24 cellular contexts compared by ENCODE assay signal in genomic region chr9:122222741-122223140, GRCh38. TPM values are rescaled to one million over a fixed set of nuclear protein-coding genes. Genes with fewer than 3 reads are reported as not detected.
A peak's percentile ranks its signal among the peaks of the same experiment; 100 is the strongest.
DNase-seq lines count a peak whose midpoint lies in the region; ATAC-seq lines count a peak whose summit lies in the region.
"Had no signal": no experiment of that assay in that cellular context is flagged by ENCODE, and none has a peak within 500 bp of the region (broad histone marks: within the 10 kb centered on the region; RNA-seq: fewer than 3 reads in every experiment).

No MANE protein-coding gene starts in this region.

- peaks cover 83% of the 10 kb centered on the region for H3K27me3 ChIP-seq in BLaER1
- peaks cover 99% of the 10 kb centered on the region for H3K27me3 ChIP-seq in iPS-15b (ENCODE audit: control insufficient read depth, insufficient read depth, low read length)

- peaks cover 38% of the 10 kb centered on the region for H4K20me1 ChIP-seq in BLaER1

- peaks cover 32% of the 10 kb centered on the region for H3K4me1 Mint-ChIP-seq in T-helper 17 cell
- H3K4me1 Mint-ChIP-seq in stimulated activated memory B cell treated with anti-CD40 and anti-IgM and Interleukin-4, amounts not matched to agents 10 μg/mL and 1 μg/mL and 100 μg/mL, for 72 hours = peaks cover 35% of the 10 kb centered on the region

- H3K9ac ChIP-seq in BLaER1 = no peak overlapping the region
- H3K9ac ChIP-seq in iPS-15b (ENCODE audit: low read depth, low read length) = no peak overlapping the region

- H3K9me3 ChIP-seq in BLaER1 (peaks cover 8% of the 10 kb centered on the region; the same call in 1 of the 2 replicates), T-helper 17 cell (ENCODE audit: control insufficient read depth, low read length, poor library complexity, severe bottlenecking) (no peaks in the 10 kb centered on the region), iPS-15b (ENCODE audit: control insufficient read depth, insufficient read depth, low read length) (no peaks in the 10 kb centered on the region)
- H3K9me3 ChIP-seq: A549, Caco-2 had no signal

- H3K9me3 Mint-ChIP-seq in stimulated activated memory B cell treated with anti-CD40 and anti-IgM and Interleukin-4, amounts not matched to agents 10 μg/mL and 1 μg/mL and 100 μg/mL, for 72 hours = no peaks in the 10 kb centered on the region
- H3K9me3 Mint-ChIP-seq: CD4-positive, alpha-beta memory T cell; IgD-negative memory B cell had no signal

- 0 out of 2 replicates have a peak overlapping the region, but pooled peaks have one; percentile 17 for H3K4me2 ChIP-seq in BLaER1
- H3K4me2 ChIP-seq: A549 had no signal

- H3K4me1 ChIP-seq in BLaER1 (peaks cover 54% of the 10 kb centered on the region), iPS-15b (ENCODE audit: control insufficient read depth, insufficient read depth, low read length) (peaks cover 13% of the 10 kb centered on the region)
- H3K4me1 ChIP-seq: Caco-2 had no signal

- no peak overlapping the region for H3K27ac ChIP-seq in BLaER1
- H3K27ac ChIP-seq: A549 had no signal

- ATAC-seq in T-helper 17 cell (no peak), GM21737 (IDR thresholded peaks at IDR 0.05; ENCODE audit: unreplicated experiment) (no peak)
- ATAC-seq in stimulated activated memory B cell treated with anti-CD40 and anti-IgM and Interleukin-4, amounts not matched to agents 10 μg/mL and 1 μg/mL and 100 μg/mL, for 72 hours = no peak
- ATAC-seq: A549, Panc1 had no signal

- peak; percentile 46 for DNase-seq in CD1c-positive myeloid dendritic cell (ENCODE audit: extremely low spot score)
- DNase-seq in T-helper 17 cell = no peak
- DNase-seq in NCI-H2029 (lab: John Stamatoyannopoulos, UW) = no peak
- no peak for DNase-seq in stimulated activated CD4-positive, alpha-beta T cell treated with anti-CD3 and anti-CD28 coated beads, Interleukin-12 subunit alpha, Interleukin-12 subunit beta, amount 100 ng/mL, for 4 hours
- DNase-seq: Caco-2; CD4-positive, alpha-beta memory T cell; DMS 273 treated with DMSO at 0.1 percent for 48 hours; DMS79 treated with DMSO at 0.1 percent for 48 hours; Karpas-422; NCI-H1092 treated with DMSO at 0.1 percent for 48 hours; NCI-H1436 treated with DMSO at 0.1 percent for 48 hours; NCI-H1930; NCI-H226; NCI-H510A treated with DMSO at 0.1 percent for 48 hours; NCI-H748 treated with DMSO at 0.1 percent for 48 hours; SIG-M5 had no signal

- H3K36me3 Mint-ChIP-seq in T-helper 17 cell (ENCODE audit: low read depth) = peaks cover 3% of the 10 kb centered on the region
- no peaks in the 10 kb centered on the region for H3K36me3 Mint-ChIP-seq in stimulated activated memory B cell treated with anti-CD40 and anti-IgM and Interleukin-4, amounts not matched to agents 10 μg/mL and 1 μg/mL and 100 μg/mL, for 72 hours
- H3K36me3 Mint-ChIP-seq: CD4-positive, alpha-beta memory T cell; IgD-negative memory B cell had no signal

- H3K4me3 ChIP-seq in BLaER1 (no peak overlapping the region), iPS-15b (ENCODE audit: low read depth, low read length) (peak overlapping the region; percentile 27)
- H3K4me3 ChIP-seq: A549 had no signal

- peaks cover 91% of the 10 kb centered on the region for H3K27me3 Mint-ChIP-seq in T-helper 17 cell
- peaks cover 89% of the 10 kb centered on the region for H3K27me3 Mint-ChIP-seq in stimulated activated memory B cell treated with anti-CD40 and anti-IgM and Interleukin-4, amounts not matched to agents 10 μg/mL and 1 μg/mL and 100 μg/mL, for 72 hours

- H3K27ac Mint-ChIP-seq in T-helper 17 cell = peak overlapping the region; percentile 24
- H3K27ac Mint-ChIP-seq in stimulated activated memory B cell treated with anti-CD40 and anti-IgM and Interleukin-4, amounts not matched to agents 10 μg/mL and 1 μg/mL and 100 μg/mL, for 72 hours = no peak overlapping the region
- H3K27ac Mint-ChIP-seq: B cell, IgD-negative memory B cell had no signal

- H3K36me3 ChIP-seq in BLaER1 (no peaks in the 10 kb centered on the region), iPS-15b (ENCODE audit: control insufficient read depth, insufficient read depth, low read length) (no peaks in the 10 kb centered on the region)

- H3K4me3 Mint-ChIP-seq in T-helper 17 cell = no peak overlapping the region
- no peak overlapping the region for H3K4me3 Mint-ChIP-seq in stimulated activated memory B cell treated with anti-CD40 and anti-IgM and Interleukin-4, amounts not matched to agents 10 μg/mL and 1 μg/mL and 100 μg/mL, for 72 hours
- H3K4me3 Mint-ChIP-seq: B cell, IgD-negative memory B cell had no signal

RNA-seq across cellular contexts. Expression of gene LHX6, which starts 6.0 kb away (rescaled TPM):
- total RNA-seq in T-helper 17 cell = not detected
- total RNA-seq: B cell; CD4-positive, alpha-beta memory T cell had no signal

RNA-seq across cellular contexts. Expression of gene RBM18, which starts 41.9 kb away (rescaled TPM):
- total RNA-seq in T-helper 17 cell = 10 to 100 TPM; 19.1 to 25.9 TPM

RNA-seq across cellular contexts. Expression of gene MRRF, which starts 41.9 kb away (rescaled TPM):
- total RNA-seq in T-helper 17 cell = 10 to 100 TPM; 24.8 to 25.4 TPM
